In the genomic region with DNA sequence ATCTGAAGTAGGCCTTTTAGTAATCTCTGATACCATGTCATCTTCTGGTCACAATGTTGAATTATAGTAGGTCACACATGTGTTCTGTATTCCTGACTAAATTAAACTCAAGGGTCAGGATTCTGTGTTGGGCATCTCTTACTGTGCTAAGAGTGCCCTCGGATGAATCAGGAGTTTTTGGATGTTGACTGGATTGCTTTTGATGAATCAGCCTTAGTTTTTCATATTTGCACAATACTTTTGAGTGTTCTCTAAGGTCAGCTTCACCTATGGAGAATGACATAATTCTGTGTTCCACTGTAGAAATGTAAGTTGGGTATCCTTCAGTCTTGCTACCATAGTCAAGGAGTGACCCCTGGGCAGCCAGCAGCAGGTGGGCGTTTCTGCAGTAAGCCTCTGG, we compare ENCODE assay signal across 22 cellular contexts.
"Had no signal": no experiment of that assay in that cellular context is flagged by ENCODE, and none has a peak within 500 bp of the region (broad histone marks: within the 10 kb centered on the region; RNA-seq: fewer than 3 reads in every experiment).

No MANE protein-coding gene starts in this region.

- ATAC-seq: activated naive CD8-positive, alpha-beta T cell treated with anti-CD3 and anti-CD28 coated beads, Interleukin-2, amount 50 U/mL, for 24 hours; left lobe of liver; upper lobe of right lung had no signal

- H3K4me1 ChIP-seq: testis had no signal

- FAIRE-seq: astrocyte, kidney had no signal

- H3K9me3 ChIP-seq: esophagus squamous epithelium, sigmoid colon, testis, upper lobe of right lung had no signal

- H3K27me3 ChIP-seq: cardiac muscle cell, esophagus squamous epithelium, sigmoid colon, testis, upper lobe of right lung had no signal

- DNase-seq: activated CD4-positive, alpha-beta T cell treated with anti-CD3 and anti-CD28 coated beads for 1 hour; activated CD8-positive, alpha-beta memory T cell treated with anti-CD3 and anti-CD28 coated beads for 24 hours; activated CD8-positive, alpha-beta memory T cell treated with anti-CD3 and anti-CD28 coated beads, Interleukin-2, amount 50 U/mL, for 48 hours; activated effector memory CD4-positive, alpha-beta T cell treated with Interleukin-2 at 50 U/mL for 16 hours; activated naive CD4-positive, alpha-beta T cell treated with anti-CD3 and anti-CD28 coated beads, Interleukin-2, amount 10 ng/mL, durations not matched to agents 7 days and 5 days; activated naive CD8-positive, alpha-beta T cell treated with anti-CD3 and anti-CD28 coated beads, Interleukin-2, amount 50 U/mL, for 24 hours; activated T-cell treated with anti-CD3 and anti-CD28 coated beads, Interleukin-2, amount 50 U/mL, for 48 hours; effector CD8-positive, alpha-beta T cell; esophagus squamous epithelium; foreskin melanocyte; head of caudate nucleus; kidney; nephron progenitor cell; nucleus accumbens; sigmoid colon; stimulated activated CD4-positive, alpha-beta T cell treated with anti-CD3 and anti-CD28 coated beads, Interleukin-4, amount 100 ng/mL, for 4 hours; testis; upper lobe of right lung; WERI-Rb-1 had no signal

- H3K4me3 ChIP-seq: cardiac muscle cell, esophagus squamous epithelium, sigmoid colon, testis, upper lobe of right lung had no signal

- H3K36me3 ChIP-seq: cardiac muscle cell, esophagus squamous epithelium, sigmoid colon, upper lobe of right lung, WERI-Rb-1 had no signal

- H3K27ac ChIP-seq: cardiac muscle cell, esophagus squamous epithelium, sigmoid colon, testis, upper lobe of right lung, WERI-Rb-1 had no signal
